Comparison of ENCODE assay signal across 8 cellular contexts in the genomic region with DNA sequence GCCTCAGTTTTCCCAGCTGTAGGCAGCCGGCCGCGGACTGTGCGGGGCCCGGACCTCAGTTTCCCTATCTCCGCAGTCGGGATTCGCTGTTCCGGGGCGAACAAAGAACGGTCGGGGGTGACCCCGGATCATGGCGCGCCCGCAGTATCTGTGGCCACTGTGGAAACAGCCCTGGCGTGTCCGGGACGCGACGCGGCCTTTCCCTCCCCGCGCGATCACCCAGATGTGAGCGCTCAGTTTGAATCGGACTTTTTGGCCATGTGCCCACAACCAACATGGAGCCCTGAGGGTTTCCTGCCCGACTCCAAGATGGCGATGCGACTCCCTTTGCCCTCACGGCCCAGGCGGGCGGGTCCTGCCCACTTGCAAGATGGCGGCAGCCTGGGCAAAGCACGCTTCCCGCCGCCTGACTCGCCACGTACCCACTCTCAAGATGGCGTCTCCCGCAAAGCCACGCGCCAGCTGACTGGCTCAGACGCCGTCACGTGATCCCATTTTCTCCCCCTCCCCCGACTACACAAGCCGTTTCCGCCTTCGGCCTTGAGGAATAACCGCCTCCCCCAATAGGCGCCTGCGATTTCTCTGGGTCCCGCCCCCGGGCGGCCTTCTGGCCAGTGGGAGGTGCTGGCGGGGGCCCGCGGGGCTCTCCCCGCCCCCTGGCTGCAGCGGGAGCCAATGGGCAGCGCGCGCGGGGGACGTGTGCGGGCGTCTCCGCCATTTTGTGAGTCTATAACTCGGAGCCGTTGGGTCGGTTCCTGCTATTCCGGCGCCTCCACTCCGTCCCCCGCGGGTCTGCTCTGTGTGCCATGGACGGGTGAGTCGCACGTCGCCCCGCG. TPM values are rescaled to one million over a fixed set of nuclear protein-coding genes. Genes with fewer than 3 reads are reported as not detected.
DNase-seq lines count a peak whose midpoint lies in the region; ATAC-seq and TF ChIP-seq lines count a peak whose summit lies in the region.

A gene (plus strand): TSS at position 761 of the 836 bp plus-strand sequence. CDS start 46 bp downstream, at position 807.

- peak within 1 kb of the TSS; percentile 96 for H3K9ac ChIP-seq in KMS-11
- H3K9ac ChIP-seq in mucosa of stomach (ENCODE audit: low read length), result peak within 1 kb of the TSS; percentile 83

- peak; percentile 55 to 74 for TF ChIP-seq POLR2A in Peyer's patch (IDR thresholded peaks at IDR 0.05)

- peaks cover 0 to 3% (median 0%) of the 10 kb centered on the region in 4 donors for H3K9me3 ChIP-seq in Peyer's patch
- H3K9me3 ChIP-seq in esophagus (ENCODE audit: control insufficient read depth in 2 of 2, insufficient read depth in 1 of 2, low read depth in 1 of 2, low read length in 1 of 2), result no peaks in the 10 kb centered on the region
- no peaks in the 10 kb centered on the region for H3K9me3 ChIP-seq in mucosa of stomach (ENCODE audit: control insufficient read depth, low read length)

- DNase-seq in DMS53 treated with DMSO at 0.1 percent for 48 hours (lab: John Stamatoyannopoulos, UW; ENCODE audit: unreplicated experiment), result peak; percentile 96
- DNase-seq in Peyer's patch, result peak; percentile 99 to 100 (median 99)
- DNase-seq in activated T-cell treated with anti-CD3 and anti-CD28 coated beads, Interleukin-2, amount 50 U/mL, for 48 hours, result peak; percentile 98 to 99
- DNase-seq in stimulated activated CD8-positive, alpha-beta memory T cell treated with anti-CD3 and anti-CD28 coated beads, Interleukin-7, amount 100 ng/mL, for 1 hour (ENCODE audit: low read depth in 2 of 2), result peak; percentile 98

- peak within 1 kb of the TSS; percentile 54 for H3K4me2 ChIP-seq in KMS-11

- TF ChIP-seq CTCF in KMS-11 (conservative IDR thresholded peaks at IDR 0.05; ENCODE audit: low read depth, low read length) (no peak), Peyer's patch (IDR thresholded peaks at IDR 0.05) (peak in 2 of 6 experiments; percentile 14 to 17)

- peaks cover 17% of the 10 kb centered on the region; the same call in 1 of the 2 replicates for H3K36me3 ChIP-seq in KMS-11 (ENCODE audit: insufficient read depth)
- peaks cover 0 to 20% (median 0%) of the 10 kb centered on the region in 3 donors for H3K36me3 ChIP-seq in Peyer's patch
- H3K36me3 ChIP-seq in esophagus (ENCODE audit: control insufficient read depth in 2 of 2, insufficient read depth in 2 of 2, low read length in 1 of 2), result peaks cover 0 to 14% of the 10 kb centered on the region in 2 donors
- H3K36me3 ChIP-seq in mucosa of stomach (ENCODE audit: control insufficient read depth, insufficient read depth, low read length), result peaks cover 3% of the 10 kb centered on the region

- H3K27me3 ChIP-seq in KMS-11 (ENCODE audit: insufficient read depth, low read depth), result no peaks in the 10 kb centered on the region
- H3K27me3 ChIP-seq in Peyer's patch, result no peaks in the 10 kb centered on the region
- no peaks in the 10 kb centered on the region for H3K27me3 ChIP-seq in esophagus (ENCODE audit: control insufficient read depth in 1 of 2, insufficient read depth in 2 of 2, low read length in 2 of 2)
- no peaks in the 10 kb centered on the region for H3K27me3 ChIP-seq in mucosa of stomach (ENCODE audit: control insufficient read depth, insufficient read depth, low read length)

- H4K20me1 ChIP-seq in KMS-11 (ENCODE audit: insufficient read depth), result peaks cover 35% of the 10 kb centered on the region

- peaks cover 40% of the 10 kb centered on the region for H3K79me2 ChIP-seq in KMS-11 (ENCODE audit: insufficient read depth, low read depth)

- H3K27ac ChIP-seq in KMS-11 (peak within 1 kb of the TSS; percentile 90), Peyer's patch (peak within 1 kb of the TSS; percentile 99 to 100 (median 100)), esophagus (ENCODE audit: low read depth in 2 of 2, low read length in 1 of 2) (peak within 1 kb of the TSS; percentile 93 to 99)

- ATAC-seq in GM21737 (IDR thresholded peaks at IDR 0.05; ENCODE audit: unreplicated experiment), result peak; percentile 74

- 0% methylated on average over 80 to 83 of the region's 83 CpGs for WGBS in esophagus, 2 donors

- H3K4me3 ChIP-seq in KMS-11 (IDR thresholded peaks at IDR 0.05; ENCODE audit: insufficient read depth, low read depth, low read length), result no peak within 1 kb of the TSS
- peak within 1 kb of the TSS; percentile 85 to 100 (median 92) for H3K4me3 ChIP-seq in Peyer's patch
- peak within 1 kb of the TSS; percentile 78 to 79 for H3K4me3 ChIP-seq in esophagus (ENCODE audit: low read depth in 1 of 2, low read length in 2 of 2)
- peak within 1 kb of the TSS; percentile 87 for H3K4me3 ChIP-seq in mucosa of stomach (ENCODE audit: low read length)

- peak within 1 kb of the TSS; percentile 73 for H2AFZ ChIP-seq in KMS-11 (ENCODE audit: low read depth)

- peaks cover 18% of the 10 kb centered on the region for H3K4me1 ChIP-seq in KMS-11 (ENCODE audit: low read depth, poor library complexity, severe bottlenecking)
- H3K4me1 ChIP-seq in Peyer's patch, result peaks cover 10 to 47% (median 38%) of the 10 kb centered on the region in 4 donors
- peaks cover 22 to 32% of the 10 kb centered on the region in 2 donors for H3K4me1 ChIP-seq in esophagus (ENCODE audit: control insufficient read depth in 2 of 2, insufficient read depth in 2 of 2, low read length in 1 of 2)
- peaks cover 33% of the 10 kb centered on the region for H3K4me1 ChIP-seq in mucosa of stomach (ENCODE audit: control insufficient read depth, insufficient read depth, low read length)

RNA-seq across cellular contexts. Expression of the gene that starts here (rescaled TPM):
- 100 to 1,000 TPM; 173 to 436 (median 229) TPM for total RNA-seq in Peyer's patch
- polyA plus RNA-seq in esophagus, result 10 to 100 TPM; 90.6 to 98.3 TPM
